ENCODE assay signal across 22 cellular contexts in the genomic region with DNA sequence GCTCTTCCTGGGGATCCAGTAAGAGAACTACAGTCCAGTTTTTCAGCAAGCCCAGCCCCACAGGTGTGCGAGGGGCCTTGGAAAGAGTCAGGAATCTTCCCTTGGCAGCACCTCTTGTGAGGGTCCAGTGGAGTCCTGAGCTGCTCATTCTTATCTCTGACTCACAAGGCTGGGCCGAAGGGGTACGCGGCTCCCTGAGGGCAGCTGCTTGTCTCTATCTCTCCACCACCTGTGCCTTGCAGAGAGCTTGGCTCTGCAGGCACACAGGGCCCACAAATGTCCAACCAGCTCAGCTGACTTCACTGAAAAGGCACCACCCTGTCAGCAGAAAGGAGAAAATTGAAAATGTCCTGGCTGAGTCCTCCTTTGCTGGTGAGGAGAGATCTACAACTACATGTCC. TPM values are rescaled to one million over a fixed set of nuclear protein-coding genes. Genes with fewer than 3 reads are reported as not detected.
DNase-seq lines count a peak whose midpoint lies in the region; ATAC-seq, FAIRE-seq and TF ChIP-seq lines count a peak whose summit lies in the region.
"Had no signal": no experiment of that assay in that cellular context is flagged by ENCODE, and none has a peak within 500 bp of the region (broad histone marks: within the 10 kb centered on the region; RNA-seq: fewer than 3 reads in every experiment).

No MANE protein-coding gene starts in this region.

- H3K4me2 ChIP-seq in BLaER1 = peak overlapping the region; percentile 57
- H3K4me2 ChIP-seq in astrocyte (ENCODE audit: low read length) = no peak overlapping the region
- H3K4me2 ChIP-seq: GM23338 had no signal

- no peak overlapping the region for H2AFZ ChIP-seq in astrocyte (ENCODE audit: low read depth, low read length)
- H2AFZ ChIP-seq: GM23338 had no signal

- ATAC-seq in HG02642 (IDR thresholded peaks at IDR 0.05; ENCODE audit: poor library complexity, unreplicated experiment) (no peak), HG03442 (IDR thresholded peaks at IDR 0.05; ENCODE audit: unreplicated experiment) (no peak), left lobe of liver (no peak)
- ATAC-seq: GM23338 had no signal

- H3K9ac ChIP-seq in BLaER1 (no peak overlapping the region), astrocyte (ENCODE audit: low read length) (no peak overlapping the region)

- H3K36me3 Mint-ChIP-seq in astrocyte (ENCODE audit: low read depth, unreplicated experiment) = peaks cover 27% of the 10 kb centered on the region
- peaks cover 7% of the 10 kb centered on the region for H3K36me3 Mint-ChIP-seq in neural crest cell (ENCODE audit: low read depth)

- H3K27ac ChIP-seq in BLaER1 (no peak overlapping the region), astrocyte (ENCODE audit: low read depth, low read length) (no peak overlapping the region)

- H3K4me1 ChIP-seq in BLaER1 (peaks cover 66% of the 10 kb centered on the region), astrocyte (ENCODE audit: insufficient read depth, low read length) (no peaks in the 10 kb centered on the region)

- no peak overlapping the region for H3K4me3 ChIP-seq in BLaER1
- no peak overlapping the region for H3K4me3 ChIP-seq in astrocyte (ENCODE audit: insufficient read depth, low read depth, low read length)
- H3K4me3 ChIP-seq: GM23338 had no signal

- TF ChIP-seq CTCF in astrocyte (IDR thresholded peaks at IDR 0.05; ENCODE audit: insufficient read depth, low read depth, low read length) (no peak), neural crest cell (conservative IDR thresholded peaks at IDR 0.05) (no peak)

- 0 out of 2 replicates have a peak, but pooled peaks cover 5% of the 10 kb centered on the region for H4K20me1 ChIP-seq in BLaER1
- peaks cover 9% of the 10 kb centered on the region for H4K20me1 ChIP-seq in astrocyte (ENCODE audit: insufficient read depth, low read length)

- H3K79me2 ChIP-seq in astrocyte (ENCODE audit: insufficient read depth, low read length) = no peaks in the 10 kb centered on the region

- peaks cover 72% of the 10 kb centered on the region for H3K36me3 ChIP-seq in BLaER1
- H3K36me3 ChIP-seq in astrocyte (ENCODE audit: insufficient read depth, low read length) = peaks cover 5% of the 10 kb centered on the region

- H3K9me3 Mint-ChIP-seq in astrocyte (ENCODE audit: unreplicated experiment) (no peaks in the 10 kb centered on the region), neural crest cell (no peaks in the 10 kb centered on the region)
- H3K9me3 Mint-ChIP-seq: CD4-positive, alpha-beta T cell; GM23338 had no signal

- H3K27me3 ChIP-seq in BLaER1 (no peaks in the 10 kb centered on the region), astrocyte (ENCODE audit: insufficient read depth, low read length) (no peaks in the 10 kb centered on the region)

- H3K27ac Mint-ChIP-seq in astrocyte (ENCODE audit: unreplicated experiment) (peak overlapping the region; percentile 23), neural crest cell (ENCODE audit: unreplicated experiment) (peak overlapping the region; percentile 43)
- H3K27ac Mint-ChIP-seq: CD4-positive, alpha-beta T cell; GM23338 had no signal

- DNase-seq in HUDEP-2 (lab: John Stamatoyannopoulos, UW; ENCODE audit: unreplicated experiment in 76 of 76) (peak in 53 of 76 experiments; percentile 7 to 75 (median 35)), astrocyte (ENCODE audit: low read depth) (no peak), neural crest cell (ENCODE audit: low read depth, low spot score) (no peak), HK-2 (ENCODE audit: unreplicated experiment) (no peak), left lobe of liver (ENCODE audit: low spot score) (no peak)
- DNase-seq: 8988T; AML-193; C1 segment of cervical spinal cord; CD4-positive, alpha-beta T cell; COR-L47; DMS153; DMS79 treated with DMSO at 0.1 percent for 48 hours; EL; H7 had no signal

- FAIRE-seq in astrocyte (lab: Jason Lieb, UNC) = no peak
- FAIRE-seq: D721Med, G401.6, GM12891, HTR-8/SVneo had no signal

- H3K27me3 Mint-ChIP-seq in astrocyte (ENCODE audit: low read depth, unreplicated experiment) = no peaks in the 10 kb centered on the region
- H3K27me3 Mint-ChIP-seq in neural crest cell (ENCODE audit: low read depth) = no peaks in the 10 kb centered on the region
- H3K27me3 Mint-ChIP-seq: CD4-positive, alpha-beta T cell had no signal

- H3K9me3 ChIP-seq in BLaER1 (peaks cover 10% of the 10 kb centered on the region; the same call in 1 of the 2 replicates), astrocyte (ENCODE audit: insufficient read depth, low read depth, low read length) (no peaks in the 10 kb centered on the region)

- peaks cover 16% of the 10 kb centered on the region for H3K4me1 Mint-ChIP-seq in astrocyte (ENCODE audit: low read depth, unreplicated experiment)
- no peaks in the 10 kb centered on the region for H3K4me1 Mint-ChIP-seq in neural crest cell

- H3K4me3 Mint-ChIP-seq in astrocyte (ENCODE audit: unreplicated experiment) (no peak overlapping the region), neural crest cell (no peak overlapping the region)
- H3K4me3 Mint-ChIP-seq: CD4-positive, alpha-beta T cell; GM23338 had no signal

RNA-seq across cellular contexts. Expression of a gene that starts 23.6 kb away (rescaled TPM):
- 64.6 and 66.0 TPM in 2 replicates for total RNA-seq in astrocyte
- 50.9 and 54.0 TPM in 2 replicates for total RNA-seq in neural crest cell
- total RNA-seq in left lobe of liver = 28.3 TPM

RNA-seq across cellular contexts. Expression of a gene that starts 23.8 kb away (rescaled TPM):
- not detected in 2 replicates for total RNA-seq in astrocyte
- not detected in 2 replicates for total RNA-seq in neural crest cell
- 0.20 TPM for total RNA-seq in left lobe of liver
- total RNA-seq: GM23338, H7 had no signal

RNA-seq across cellular contexts. Expression of a gene that starts 23.9 kb away (rescaled TPM):
- total RNA-seq in astrocyte = 65.9 and 68.1 TPM in 2 replicates
- total RNA-seq in neural crest cell = 89.7 and 89.8 TPM in 2 replicates
- 25.3 TPM for total RNA-seq in left lobe of liver

Comparison
In these comparisons a context has a peak if more than half of its experiments do, and no peak if none do; other contexts are left out.
1. DNase-seq: peak in HUDEP-2 (53 of 76); none in astrocyte (single experiment), neural crest cell (single experiment), HK-2 (single experiment) and left lobe of liver (single experiment).